ENCODE assay signal across 22 cellular contexts in the genomic region with DNA sequence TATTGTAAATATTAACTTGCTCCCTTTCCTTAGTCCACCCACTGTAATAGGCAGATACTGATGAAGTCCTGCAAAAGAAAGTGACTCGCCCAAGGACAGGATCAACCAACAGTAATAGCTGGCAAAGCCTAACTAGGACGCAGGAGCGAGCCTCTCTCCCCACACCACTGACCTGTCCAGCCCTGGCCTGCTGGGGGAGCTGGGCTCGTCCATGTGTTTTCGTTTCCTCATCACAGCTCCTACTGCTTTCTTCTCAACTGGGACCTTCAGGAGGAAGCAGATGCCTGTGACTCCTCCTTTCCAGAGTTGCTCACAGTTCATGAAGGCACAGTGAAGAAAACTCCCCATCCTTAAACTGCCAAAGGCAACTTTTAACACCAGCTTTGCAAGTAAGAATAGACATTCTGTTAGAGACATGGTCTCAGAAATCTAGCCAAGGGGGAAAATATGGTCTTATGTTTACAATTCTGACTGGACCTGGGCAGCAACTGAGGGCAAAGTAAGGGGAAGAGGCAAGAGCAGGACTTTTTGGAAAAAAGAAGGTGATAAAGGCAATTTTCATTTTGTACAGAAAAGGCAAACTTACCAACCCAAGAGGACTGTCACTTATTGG. TPM values are rescaled to one million over a fixed set of nuclear protein-coding genes. Genes with fewer than 3 reads are reported as not detected.
DNase-seq lines count a peak whose midpoint lies in the region; ATAC-seq, FAIRE-seq and TF ChIP-seq lines count a peak whose summit lies in the region.
"Had no signal": no experiment of that assay in that cellular context is flagged by ENCODE, and none has a peak within 500 bp of the region (broad histone marks: within the 10 kb centered on the region; RNA-seq: fewer than 3 reads in every experiment).

No MANE protein-coding gene starts in this region.

- no peak overlapping the region for H3K18ac ChIP-seq in H1 (ENCODE audit: extremely low read depth, low read length)

- peak in 1 of 3 experiments; percentile 6; a peak in 1 of 4 replicates for TF ChIP-seq CTCF in H1 (IDR thresholded peaks at IDR 0.05; ENCODE audit: control extremely low read depth in 1 of 3, insufficient read depth in 1 of 3, low read depth in 1 of 3, low read length in 3 of 3)
- TF ChIP-seq CTCF in left lung (IDR thresholded peaks at IDR 0.05) = no peak

- peak; percentile 13 for ATAC-seq in left lung
- ATAC-seq in GM19463 (IDR thresholded peaks at IDR 0.05; ENCODE audit: unreplicated experiment) = no peak
- ATAC-seq in naive thymus-derived CD8-positive, alpha-beta T cell = no peak
- ATAC-seq: body of pancreas, sciatic nerve had no signal

- H3K27ac ChIP-seq in H1 (ENCODE audit: low read depth, low read length) (no peak overlapping the region), left lung (no peak overlapping the region)
- H3K27ac ChIP-seq: body of pancreas, GM23248 had no signal

- H3K14ac ChIP-seq in H1 (ENCODE audit: insufficient read length) = no peak overlapping the region

- H3K56ac ChIP-seq in H1 (replicated peaks; ENCODE audit: insufficient read length, low read depth, low read length) = no peak overlapping the region

- no peaks in the 10 kb centered on the region for H3K9me3 Mint-ChIP-seq in naive thymus-derived CD8-positive, alpha-beta T cell
- H3K9me3 Mint-ChIP-seq: activated CD4-positive, alpha-beta memory T cell treated with anti-CD3 and anti-CD28 coated beads, Interleukin-2, amount 10 ng/mL, durations not matched to agents 7 days and 5 days; activated naive CD8-positive, alpha-beta T cell treated with anti-CD3 and anti-CD28 coated beads for 36 hours; stimulated activated naive CD8-positive, alpha-beta T cell treated with anti-CD3 and anti-CD28 coated beads, Interleukin-15, Interleukin-2, amounts not matched to agents 100 ng/mL and 50 ng/mL, for 24 hours had no signal

- DNase-seq in Ammon's horn (ENCODE audit: low spot score) = peak; percentile 20
- DNase-seq in HT-29 (ENCODE audit: low spot score) = peak; percentile 51
- DNase-seq in H1 (ENCODE audit: low read depth in 1 of 2, low spot score in 2 of 2) = no peak
- DNase-seq in left lung = no peak
- DNase-seq in DMS79 (lab: John Stamatoyannopoulos, UW) = no peak
- DNase-seq in naive thymus-derived CD8-positive, alpha-beta T cell = no peak
- DNase-seq in activated CD4-positive, alpha-beta T cell treated with anti-CD3 and anti-CD28 coated beads for 48 hours = no peak
- DNase-seq: activated CD4-positive, alpha-beta memory T cell treated with anti-CD3 and anti-CD28 coated beads, Interleukin-2, amount 10 ng/mL, durations not matched to agents 7 days and 5 days; activated naive CD8-positive, alpha-beta T cell treated with anti-CD3 and anti-CD28 coated beads for 36 hours; body of pancreas; GM23248; left cardiac atrium; NCI-H1105; NCI-H2171 treated with DMSO at 0.1 percent for 48 hours; NCI-H82; occipital lobe; RPMI8226 had no signal

- CTCF ChIA-PET in H1 (lab: Charles Lee; ENCODE audit: partially characterized antibody) = interaction anchor here (0.9 to 1.7 kb wide), 7 partner anchors 10 to 94 kb away, joined by 3 to 5 read pairs (median 3); no protein-coding TSS in a partner anchor

- no peak overlapping the region for H2AK5ac ChIP-seq in H1 (ENCODE audit: low read depth, low read length)

- H3K27me3 ChIP-seq in H1 (replicated peaks in 1 of 4; ENCODE audit: control insufficient read depth in 3 of 4, extremely low read depth in 1 of 4, insufficient read depth in 3 of 4, low read length in 3 of 4) = no peaks in the 10 kb centered on the region; a peak in 1 of 7 replicates
- no peaks in the 10 kb centered on the region for H3K27me3 ChIP-seq in left lung
- H3K27me3 ChIP-seq: body of pancreas had no signal

- H3K4me1 Mint-ChIP-seq in naive thymus-derived CD8-positive, alpha-beta T cell = no peaks in the 10 kb centered on the region
- H3K4me1 Mint-ChIP-seq: activated CD4-positive, alpha-beta memory T cell treated with anti-CD3 and anti-CD28 coated beads, Interleukin-2, amount 10 ng/mL, durations not matched to agents 7 days and 5 days; activated naive CD8-positive, alpha-beta T cell treated with anti-CD3 and anti-CD28 coated beads for 36 hours had no signal

- peak overlapping the region; percentile 57; the same call in 1 of the 2 replicates for H2AFZ ChIP-seq in H1 (ENCODE audit: low read length)
- H2AFZ ChIP-seq: GM23248 had no signal

- H4K91ac ChIP-seq in H1 (replicated peaks; ENCODE audit: insufficient read length, low read length) = no peak overlapping the region

- H3K36me3 ChIP-seq in H1 (ENCODE audit: control insufficient read depth in 2 of 4, insufficient read depth in 4 of 4, low read length in 3 of 4) = no peaks in the 10 kb centered on the region
- H3K36me3 ChIP-seq in left lung = no peaks in the 10 kb centered on the region

- no peaks in the 10 kb centered on the region for H3K23me2 ChIP-seq in H1 (ENCODE audit: low read depth, low read length)

- no peak for TF ChIP-seq RAD21 in H1 (IDR thresholded peaks at IDR 0.05 in 1 of 2, conservative IDR thresholded peaks at IDR 0.05 in 1 of 2; ENCODE audit: low read depth in 2 of 2, low read length in 2 of 2)

- H3K4me1 ChIP-seq in H1 (replicated peaks in 1 of 4; ENCODE audit: control insufficient read depth in 3 of 4, insufficient read depth in 4 of 4, low read length in 3 of 4) (no peaks in the 10 kb centered on the region), left lung (no peaks in the 10 kb centered on the region)
- H3K4me1 ChIP-seq: body of pancreas had no signal

- H3K4me3 ChIP-seq in H1 (ENCODE audit: extremely low read depth in 1 of 4, insufficient read depth in 2 of 4, low read depth in 3 of 4, low read length in 4 of 4) (no peak overlapping the region), left lung (no peak overlapping the region)
- H3K4me3 ChIP-seq: body of pancreas, GM23248 had no signal

- TF ChIP-seq EP300 in H1 (IDR thresholded peaks at IDR 0.05; ENCODE audit: borderline replicate concordance in 1 of 2, low read depth in 2 of 2, low read length in 2 of 2) = no peak

- H3K79me1 ChIP-seq in H1 (ENCODE audit: low read depth, low read length) = no peaks in the 10 kb centered on the region

- no peak for TF ChIP-seq POLR2A in H1 (IDR thresholded peaks at IDR 0.05; ENCODE audit: control extremely low read depth in 1 of 2, low read depth in 2 of 2, low read length in 2 of 2)

- POLR2A ChIA-PET in H1 (lab: Charles Lee; ENCODE audit: partially characterized antibody) = interaction anchor here (0.8 to 1.1 kb wide), 2 partner anchors 11 to 67 kb away, joined by 3 to 4 read pairs; partner anchors contain the start of gene ARL2
- POLR2A ChIA-PET in naive thymus-derived CD8-positive, alpha-beta T cell (lab: Charles Lee) = interaction anchor here (1.0 kb wide), 1 partner anchor 23 kb away, joined by 3 read pairs; the partner anchor contains the start of gene PPP2R5B

- H4K8ac ChIP-seq in H1 (ENCODE audit: extremely low read depth, insufficient read depth, low read length) = no peak overlapping the region

- no peak overlapping the region for H2BK12ac ChIP-seq in H1 (ENCODE audit: low read depth, low read length)

- H3K36me3 Mint-ChIP-seq in naive thymus-derived CD8-positive, alpha-beta T cell = no peaks in the 10 kb centered on the region
- H3K36me3 Mint-ChIP-seq: activated naive CD8-positive, alpha-beta T cell treated with anti-CD3 and anti-CD28 coated beads for 36 hours had no signal

- no peak overlapping the region for H2BK120ac ChIP-seq in H1 (replicated peaks; ENCODE audit: low read depth, low read length)

- H4K5ac ChIP-seq in H1 (ENCODE audit: insufficient read length, low read depth, low read length) = no peak overlapping the region

- 75% methylated on average over 5 of the region's 5 CpGs; no CpG with 5 or more reads in 1 of the 2 experiments for WGBS in H1 (ENCODE audit: extremely low coverage in 1 of 2, insufficient coverage in 1 of 2, insufficient read length in 1 of 2, insufficient replicate concordance in 2 of 2, low coverage in 1 of 2, low lambda C conversion rate in 2 of 2, missing lambda C conversion rate in 1 of 2), 2 experiments

- H3K4ac ChIP-seq in H1 (replicated peaks; ENCODE audit: insufficient read length, low read depth, low read length) = no peak overlapping the region

- H3K9me3 ChIP-seq in H1 (ENCODE audit: insufficient read depth in 2 of 2, low read depth in 1 of 2, low read length in 1 of 2) (no peaks in the 10 kb centered on the region), left lung (no peaks in the 10 kb centered on the region)
- H3K9me3 ChIP-seq: body of pancreas had no signal

- H2BK20ac ChIP-seq in H1 (ENCODE audit: low read length) = no peak overlapping the region

- H3K4me2 ChIP-seq in H1 (ENCODE audit: insufficient read depth in 1 of 2, low read depth in 2 of 2, low read length in 2 of 2) = no peak overlapping the region

- H2BK5ac ChIP-seq in H1 (ENCODE audit: low read depth, low read length) = no peak overlapping the region

- H3K9ac ChIP-seq in H1 (replicated peaks in 1 of 4; ENCODE audit: extremely low read depth in 1 of 4, low read depth in 3 of 4, low read length in 3 of 4) = no peak overlapping the region
- H3K9ac ChIP-seq: GM23248 had no signal

- no peak overlapping the region for H3K23ac ChIP-seq in H1 (ENCODE audit: insufficient read length)

- intact Hi-C loops in left lung (cut with DNase I) = no loop called here

- H4K20me1 ChIP-seq in H1 (replicated peaks in 1 of 2; ENCODE audit: control insufficient read depth in 1 of 2, insufficient read depth in 2 of 2, low read length in 2 of 2) = no peaks in the 10 kb centered on the region

- peaks cover 0 to 4% (median 0%) of the 10 kb centered on the region in 5 donors for H3K27me3 Mint-ChIP-seq in naive thymus-derived CD8-positive, alpha-beta T cell

- FAIRE-seq in H1 (lab: Jason Lieb, UNC) = no peak
- FAIRE-seq: urothelium cell line had no signal

- no peaks in the 10 kb centered on the region for H3K79me2 ChIP-seq in H1 (ENCODE audit: control insufficient read depth in 1 of 2, insufficient read depth in 2 of 2, low read length in 2 of 2)

- H3K27ac Mint-ChIP-seq in naive thymus-derived CD8-positive, alpha-beta T cell = no peak overlapping the region
- H3K27ac Mint-ChIP-seq: activated CD4-positive, alpha-beta memory T cell treated with anti-CD3 and anti-CD28 coated beads, Interleukin-2, amount 10 ng/mL, durations not matched to agents 7 days and 5 days; activated naive CD8-positive, alpha-beta T cell treated with anti-CD3 and anti-CD28 coated beads for 36 hours; stimulated activated naive CD8-positive, alpha-beta T cell treated with anti-CD3 and anti-CD28 coated beads, Interleukin-15, Interleukin-2, amounts not matched to agents 100 ng/mL and 50 ng/mL, for 24 hours had no signal

- H2BK15ac ChIP-seq in H1 (ENCODE audit: low read length) = no peak overlapping the region

- no peak overlapping the region for H3K4me3 Mint-ChIP-seq in naive thymus-derived CD8-positive, alpha-beta T cell
- H3K4me3 Mint-ChIP-seq: activated CD4-positive, alpha-beta memory T cell treated with anti-CD3 and anti-CD28 coated beads, Interleukin-2, amount 10 ng/mL, durations not matched to agents 7 days and 5 days; activated naive CD8-positive, alpha-beta T cell treated with anti-CD3 and anti-CD28 coated beads for 36 hours; stimulated activated naive CD8-positive, alpha-beta T cell treated with anti-CD3 and anti-CD28 coated beads, Interleukin-15, Interleukin-2, amounts not matched to agents 100 ng/mL and 50 ng/mL, for 24 hours had no signal

RNA-seq across cellular contexts. Expression of gene GPHA2, which starts 11.6 kb away (rescaled TPM):
- total RNA-seq in HT-29 (2014; rRNA removed; shearing (Covaris generic)) = not detected in 2 replicates
- 0.97 and 1.5 TPM in 2 replicates for total RNA-seq in H1 (2021; fragmentation: NEBNext Ultra II Directional; extraction: Animal tissue kit (Norgen Biotek cat#: 25700))
- polyA plus RNA-seq in H1 (2011; rRNA removed) = 4.4 and 5.4 TPM in 2 replicates
- 3.3 TPM for polyA plus RNA-seq in H1 (2011; cell fraction: cytosol; rRNA removed)
- 2.4 TPM for polyA plus RNA-seq in H1 (2011; cell fraction: nucleus; rRNA removed)
- polyA plus RNA-seq in H1 (2012, experiment 1 of 2) = 1.0 to 2.8 TPM (median 1.6 TPM) in 4 replicates
- polyA plus RNA-seq in H1 (2012, experiment 2 of 2) = 3.1 TPM
- 2.5 TPM for polyA plus RNA-seq in H1 (2013, experiment 1 of 2)
- polyA plus RNA-seq in H1 (2013, experiment 2 of 2) = 2.7 TPM
- 1.4 TPM in 1 of 2 replicates, not detected in the other for polyA minus RNA-seq in H1 (2011; rRNA and poly(A)+ RNA removed)
- not detected for polyA minus RNA-seq in H1 (2011; cell fraction: cytosol; rRNA and poly(A)+ RNA removed)
- polyA minus RNA-seq in H1 (2011; cell fraction: nucleus; rRNA and poly(A)+ RNA removed) = not detected
- total RNA-seq in left lung = not detected
- total RNA-seq in naive thymus-derived CD8-positive, alpha-beta T cell = under 1 TPM; 0.55 to 0.69 TPM
- polyA plus RNA-seq in naive thymus-derived CD8-positive, alpha-beta T cell = not detected
- total RNA-seq: activated CD4-positive, alpha-beta memory T cell treated with anti-CD3 and anti-CD28 coated beads, Interleukin-2, amount 10 ng/mL, durations not matched to agents 7 days and 5 days; activated naive CD8-positive, alpha-beta T cell treated with anti-CD3 and anti-CD28 coated beads for 36 hours; fibroblast of lung; GM23248; left cardiac atrium; occipital lobe; sciatic nerve had no signal
- polyA plus RNA-seq: fibroblast of lung, GM23248 had no signal

RNA-seq across cellular contexts. Expression of gene PPP2R5B, which starts 22.8 kb away (rescaled TPM):
- 7.9 and 8.9 TPM in 2 replicates for total RNA-seq in HT-29 (2014; rRNA removed; shearing (Covaris generic))
- total RNA-seq in H1 (2021; fragmentation: NEBNext Ultra II Directional; extraction: Animal tissue kit (Norgen Biotek cat#: 25700)) = 5.1 and 5.8 TPM in 2 replicates
- polyA plus RNA-seq in H1 (2011; rRNA removed) = 4.9 and 6.3 TPM in 2 replicates
- polyA plus RNA-seq in H1 (2011; cell fraction: cytosol; rRNA removed) = 5.2 TPM
- 13.4 TPM for polyA plus RNA-seq in H1 (2011; cell fraction: nucleus; rRNA removed)
- 4.7 to 4.8 TPM (median 4.7 TPM) in 4 replicates for polyA plus RNA-seq in H1 (2012, experiment 1 of 2)
- 5.9 TPM for polyA plus RNA-seq in H1 (2012, experiment 2 of 2)
- 3.7 TPM for polyA plus RNA-seq in H1 (2013, experiment 1 of 2)
- 3.8 TPM for polyA plus RNA-seq in H1 (2013, experiment 2 of 2)
- polyA minus RNA-seq in H1 (2011; rRNA and poly(A)+ RNA removed) = 2.3 and 2.8 TPM in 2 replicates
- 2.5 TPM for polyA minus RNA-seq in H1 (2011; cell fraction: cytosol; rRNA and poly(A)+ RNA removed)
- polyA minus RNA-seq in H1 (2011; cell fraction: nucleus; rRNA and poly(A)+ RNA removed) = 4.9 TPM
- 10 to 100 TPM; 24.4 to 29.9 TPM for total RNA-seq in left lung
- 10 to 100 TPM; 13.4 to 16.0 TPM for total RNA-seq in naive thymus-derived CD8-positive, alpha-beta T cell
- 1 to 10 TPM; 4.7 to 6.6 (median 5.3) TPM for polyA plus RNA-seq in naive thymus-derived CD8-positive, alpha-beta T cell

RNA-seq across cellular contexts. Expression of gene MAJIN, which starts 24.6 kb away (rescaled TPM):
- total RNA-seq in HT-29 (2014; rRNA removed; shearing (Covaris generic)) = not detected in 2 replicates
- total RNA-seq in H1 (2021; fragmentation: NEBNext Ultra II Directional; extraction: Animal tissue kit (Norgen Biotek cat#: 25700)) = not detected in 2 replicates
- polyA plus RNA-seq in H1 (2011; rRNA removed) = not detected in 2 replicates
- not detected for polyA plus RNA-seq in H1 (2011; cell fraction: cytosol; rRNA removed)
- not detected for polyA plus RNA-seq in H1 (2011; cell fraction: nucleus; rRNA removed)
- polyA plus RNA-seq in H1 (2012, experiment 1 of 2) = not detected in 4 replicates
- not detected for polyA plus RNA-seq in H1 (2012, experiment 2 of 2)
- not detected for polyA plus RNA-seq in H1 (2013, experiment 1 of 2)
- not detected for polyA plus RNA-seq in H1 (2013, experiment 2 of 2)
- polyA minus RNA-seq in H1 (2011; rRNA and poly(A)+ RNA removed) = not detected in 2 replicates
- not detected for polyA minus RNA-seq in H1 (2011; cell fraction: cytosol; rRNA and poly(A)+ RNA removed)
- polyA minus RNA-seq in H1 (2011; cell fraction: nucleus; rRNA and poly(A)+ RNA removed) = not detected
- not detected for total RNA-seq in left lung
- total RNA-seq in naive thymus-derived CD8-positive, alpha-beta T cell = 1 to 10 TPM; 1.9 to 2.4 TPM
- under 1 TPM in 2 of 3 donors, not detected in 1; 0.48 to 0.84 TPM for polyA plus RNA-seq in naive thymus-derived CD8-positive, alpha-beta T cell
- total RNA-seq: fibroblast of lung, GM23248, left cardiac atrium, occipital lobe, sciatic nerve had no signal
- polyA plus RNA-seq: fibroblast of lung, GM23248 had no signal

RNA-seq across cellular contexts. Expression of gene ATG2A, which starts 30.3 kb away (rescaled TPM):
- 47.1 and 50.5 TPM in 2 replicates for total RNA-seq in HT-29 (2014; rRNA removed; shearing (Covaris generic))
- total RNA-seq in H1 (2021; fragmentation: NEBNext Ultra II Directional; extraction: Animal tissue kit (Norgen Biotek cat#: 25700)) = 20.9 and 22.1 TPM in 2 replicates
- 12.1 and 19.8 TPM in 2 replicates for polyA plus RNA-seq in H1 (2011; rRNA removed)
- polyA plus RNA-seq in H1 (2011; cell fraction: cytosol; rRNA removed) = 7.3 TPM
- polyA plus RNA-seq in H1 (2011; cell fraction: nucleus; rRNA removed) = 29.8 TPM
- 13.2 to 19.6 TPM (median 18.1 TPM) in 4 replicates for polyA plus RNA-seq in H1 (2012, experiment 1 of 2)
- polyA plus RNA-seq in H1 (2012, experiment 2 of 2) = 14.9 TPM
- 7.1 TPM for polyA plus RNA-seq in H1 (2013, experiment 1 of 2)
- polyA plus RNA-seq in H1 (2013, experiment 2 of 2) = 7.1 TPM
- polyA minus RNA-seq in H1 (2011; rRNA and poly(A)+ RNA removed) = 8.1 and 8.8 TPM in 2 replicates
- polyA minus RNA-seq in H1 (2011; cell fraction: cytosol; rRNA and poly(A)+ RNA removed) = 18.1 TPM
- 24.5 TPM for polyA minus RNA-seq in H1 (2011; cell fraction: nucleus; rRNA and poly(A)+ RNA removed)
- 10 to 100 TPM; 21.9 to 23.5 TPM for total RNA-seq in left lung
- total RNA-seq in naive thymus-derived CD8-positive, alpha-beta T cell = 10 to 100 TPM; 39.5 to 41.4 TPM
- 1 to 10 TPM; 3.4 to 4.2 (median 3.6) TPM for polyA plus RNA-seq in naive thymus-derived CD8-positive, alpha-beta T cell

RNA-seq across cellular contexts. Expression of gene BATF2, which starts 49.5 kb away (rescaled TPM):
- 1.6 and 2.5 TPM in 2 replicates for total RNA-seq in HT-29 (2014; rRNA removed; shearing (Covaris generic))
- 1.4 and 2.0 TPM in 2 replicates for total RNA-seq in H1 (2021; fragmentation: NEBNext Ultra II Directional; extraction: Animal tissue kit (Norgen Biotek cat#: 25700))
- polyA plus RNA-seq in H1 (2011; rRNA removed) = 3.1 and 4.6 TPM in 2 replicates
- 2.0 TPM for polyA plus RNA-seq in H1 (2011; cell fraction: cytosol; rRNA removed)
- polyA plus RNA-seq in H1 (2011; cell fraction: nucleus; rRNA removed) = 1.9 TPM
- 1.2 to 2.1 TPM (median 1.8 TPM) in 4 replicates for polyA plus RNA-seq in H1 (2012, experiment 1 of 2)
- 2.2 TPM for polyA plus RNA-seq in H1 (2012, experiment 2 of 2)
- polyA plus RNA-seq in H1 (2013, experiment 1 of 2) = 1.5 TPM
- 1.3 TPM for polyA plus RNA-seq in H1 (2013, experiment 2 of 2)
- 1.8 and 2.0 TPM in 2 replicates for polyA minus RNA-seq in H1 (2011; rRNA and poly(A)+ RNA removed)
- 0.95 TPM for polyA minus RNA-seq in H1 (2011; cell fraction: cytosol; rRNA and poly(A)+ RNA removed)
- 1.4 TPM for polyA minus RNA-seq in H1 (2011; cell fraction: nucleus; rRNA and poly(A)+ RNA removed)
- total RNA-seq in left lung = 1 to 10 TPM; 3.2 to 8.1 TPM
- total RNA-seq in naive thymus-derived CD8-positive, alpha-beta T cell = not detected
- not detected for polyA plus RNA-seq in naive thymus-derived CD8-positive, alpha-beta T cell
- total RNA-seq: occipital lobe had no signal

Comparison
In these comparisons a context has a peak if more than half of its experiments do, and no peak if none do; other contexts are left out.
1. DNase-seq: peak in Ammon's horn (single experiment) and HT-29 (single experiment); none in H1 (0 of 2), left lung (0 of 2), DMS79 (single experiment), naive thymus-derived CD8-positive, alpha-beta T cell (0 of 10) and activated CD4-positive, alpha-beta T cell treated with anti-CD3 and anti-CD28 coated beads for 48 hours (single experiment).